Comparison of ENCODE assay signal across 2 cellular contexts in genomic region chr5:73311291-73312110, GRCh38.
TF ChIP-seq lines count a peak whose summit lies in the region.

No MANE protein-coding gene starts in this region.

TF ChIP-seq in HEK293, 187 proteins besides CTCF, POLR2A, EP300 and RAD21 (continued from another document and continues in another):
- TF ChIP-seq ZNF660 (tag by site-specific recombination; IDR thresholded peaks at IDR 0.05) (peak; percentile 86; the same call in 1 of the 2 replicates), SP7 (tag by site-specific recombination; IDR thresholded peaks at IDR 0.05) (peak; percentile 68), ZNF37A (tag by site-specific recombination; IDR thresholded peaks at IDR 0.05) (no peak), ZNF311 (tag by site-specific recombination; IDR thresholded peaks at IDR 0.05; ENCODE audit: borderline replicate concordance) (no peak), ZNF791 (tag by site-specific recombination; IDR thresholded peaks at IDR 0.05) (no peak), BCL11B (tag by site-specific recombination; IDR thresholded peaks at IDR 0.05; ENCODE audit: low read depth) (no peak), ZNF211 (tag by site-specific recombination; IDR thresholded peaks at IDR 0.05; ENCODE audit: low read depth) (no peak), ZNF16 (tag by site-specific recombination; IDR thresholded peaks at IDR 0.05; ENCODE audit: low read depth) (no peak), SALL2 (tag by site-specific recombination; IDR thresholded peaks at IDR 0.05; ENCODE audit: borderline replicate concordance) (no peak), TCF7L2 (IDR thresholded peaks at IDR 0.05; ENCODE audit: borderline replicate concordance, low read depth, low read length) (no peak), FEZF1 (tag by site-specific recombination; IDR thresholded peaks at IDR 0.05) (no peak), ZNF114 (tag by site-specific recombination; IDR thresholded peaks at IDR 0.05) (no peak), ZNF514 (tag by site-specific recombination; IDR thresholded peaks at IDR 0.05) (no peak), OSR2 (tag by site-specific recombination; IDR thresholded peaks at IDR 0.05) (no peak), SP3 (tag by site-specific recombination; IDR thresholded peaks at IDR 0.05) (no peak), ZIC2 (tag by site-specific recombination; IDR thresholded peaks at IDR 0.05) (no peak), ZNF701 (tag by site-specific recombination; IDR thresholded peaks at IDR 0.05) (no peak), ZEB2 (tag by site-specific recombination; IDR thresholded peaks at IDR 0.05) (no peak), ZBTB26 (tag by site-specific recombination; optimal IDR thresholded peaks at IDR 0.05) (no peak), ZNF596 (tag by site-specific recombination; IDR thresholded peaks at IDR 0.05) (no peak), ZNF473 (tag by site-specific recombination; IDR thresholded peaks at IDR 0.05) (no peak), KLF17 (tag by site-specific recombination; IDR thresholded peaks at IDR 0.05) (no peak), EGR2 (tag by site-specific recombination; IDR thresholded peaks at IDR 0.05; ENCODE audit: low read depth) (peak; percentile 10; the same call in 1 of the 2 replicates), ZBTB44 (tag by site-specific recombination; IDR thresholded peaks at IDR 0.05) (0 out of 2 replicates have a peak, but pooled peaks have one; percentile 18), YY1 (tag by site-specific recombination; IDR thresholded peaks at IDR 0.05) (0 out of 2 replicates have a peak, but pooled peaks have one; percentile 52), ZNF449 (tag by site-specific recombination; IDR thresholded peaks at IDR 0.05) (peak; percentile 96), KLF7 (tag by site-specific recombination; IDR thresholded peaks at IDR 0.05; ENCODE audit: borderline replicate concordance) (no peak), ZNF169 (tag by site-specific recombination; IDR thresholded peaks at IDR 0.05) (no peak), ZNF830 (tag by site-specific recombination; IDR thresholded peaks at IDR 0.05; ENCODE audit: low read depth) (no peak)
- TF ChIP-seq, protein P1, sequence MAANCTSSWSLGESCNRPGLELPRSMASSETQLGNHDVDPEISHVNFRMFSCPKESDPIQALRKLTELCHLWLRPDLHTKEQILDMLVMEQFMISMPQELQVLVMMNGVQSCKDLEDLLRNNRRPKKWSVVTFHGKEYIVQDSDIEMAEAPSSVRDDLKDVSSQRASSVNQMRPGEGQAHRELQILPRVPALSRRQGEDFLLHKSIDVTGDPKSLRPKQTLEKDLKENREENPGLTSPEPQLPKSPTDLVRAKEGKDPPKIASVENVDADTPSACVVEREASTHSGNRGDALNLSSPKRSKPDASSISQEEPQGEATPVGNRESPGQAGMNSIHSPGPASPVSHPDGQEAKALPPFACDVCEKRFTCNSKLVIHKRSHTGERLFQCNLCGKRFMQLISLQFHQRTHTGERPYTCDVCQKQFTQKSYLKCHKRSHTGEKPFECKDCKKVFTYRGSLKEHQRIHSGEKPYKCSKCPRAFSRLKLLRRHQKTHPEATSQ (tag by site-specific recombination; IDR thresholded peaks at IDR 0.05), result no peak

TF ChIP-seq in WTC11, 78 proteins besides CTCF, POLR2A, EP300 and RAD21 (continued from another document):
- no peak for TF ChIP-seq ERG (CRISPR knock-in tag; IDR thresholded peaks at IDR 0.05)
- TF ChIP-seq MAX (CRISPR knock-in tag; IDR thresholded peaks at IDR 0.05), result peak; percentile 46; the same call in 1 of the 2 replicates
- no peak for TF ChIP-seq NFATC4 (CRISPR knock-in tag; IDR thresholded peaks at IDR 0.05)
- no peak for TF ChIP-seq KAT7 (CRISPR knock-in tag; IDR thresholded peaks at IDR 0.05; ENCODE audit: borderline replicate concordance)
- no peak for TF ChIP-seq ZNF512 (CRISPR knock-in tag; IDR thresholded peaks at IDR 0.05; ENCODE audit: borderline replicate concordance)
TF ChIP-seq in WTC11: peak in this region for 2.
